1 cellular context compared by ENCODE assay signal in genomic region chr2:38581193-38582147, GRCh38.
TF ChIP-seq lines count a peak whose summit lies in the region.

No MANE protein-coding gene starts in this region.

TF ChIP-seq in K562, 482 proteins besides CTCF, POLR2A, EP300 and RAD21 (continued from another document):
- no peak for TF ChIP-seq TCFL5 (CRISPR knock-in tag; conservative IDR thresholded peaks at IDR 0.05)
- no peak for TF ChIP-seq MLX (CRISPR knock-in tag; conservative IDR thresholded peaks at IDR 0.05)
- no peak for TF ChIP-seq FOXP4 (CRISPR knock-in tag; IDR thresholded peaks at IDR 0.05; ENCODE audit: borderline replicate concordance)
- TF ChIP-seq POLR2H (tag; IDR thresholded peaks at IDR 0.05; ENCODE audit: low read depth) = peak; percentile 17; the same call in 1 of the 2 replicates
- no peak for TF ChIP-seq JUND (IDR thresholded peaks at IDR 0.05; ENCODE audit: borderline replicate concordance, low read depth, low read length)
- 0 out of 3 replicates have a peak, but pooled peaks have one; percentile 25 for TF ChIP-seq JUND (tag; IDR thresholded peaks at IDR 0.05; ENCODE audit: borderline replicate concordance, low read depth, low read length)
- TF ChIP-seq DEAF1 (CRISPR knock-in tag; IDR thresholded peaks at IDR 0.05) = peak; percentile 63
- TF ChIP-seq CBX1 (IDR thresholded peaks at IDR 0.05; ENCODE audit: low read depth) = no peak
- no peak for TF ChIP-seq RFX5 (IDR thresholded peaks at IDR 0.05; ENCODE audit: low read depth, low read length)
- no peak for TF ChIP-seq ZNF224 (CRISPR knock-in tag; IDR thresholded peaks at IDR 0.05)
- no peak for TF ChIP-seq ZZZ3 (IDR thresholded peaks at IDR 0.05)
- no peak for TF ChIP-seq CREBBP (IDR thresholded peaks at IDR 0.05; ENCODE audit: low read depth, low read length)
- TF ChIP-seq E2F4 (CRISPR knock-in tag; IDR thresholded peaks at IDR 0.05; ENCODE audit: low read depth) = no peak
- TF ChIP-seq DNMT1 (IDR thresholded peaks at IDR 0.05) = no peak
- peak; percentile 38; the same call in 1 of the 2 replicates for TF ChIP-seq ESRRA (IDR thresholded peaks at IDR 0.05; ENCODE audit: borderline replicate concordance, low read depth)
- peak; percentile 34; the same call in 1 of the 2 replicates for TF ChIP-seq CC2D1A (IDR thresholded peaks at IDR 0.05)
- no peak for TF ChIP-seq USF1 (CRISPR knock-in tag; IDR thresholded peaks at IDR 0.05)
- TF ChIP-seq SNAPC5 (CRISPR knock-in tag; IDR thresholded peaks at IDR 0.05) = no peak
- no peak for TF ChIP-seq BRCA1 (IDR thresholded peaks at IDR 0.05)
- TF ChIP-seq BRCA1 (CRISPR knock-in tag; IDR thresholded peaks at IDR 0.05) = no peak
